Comparison of ENCODE assay signal across 8 cellular contexts in genomic region chr12:44015333-44015941, GRCh38.
DNase-seq lines count a peak whose midpoint lies in the region; ATAC-seq and TF ChIP-seq lines count a peak whose summit lies in the region.

No MANE protein-coding gene starts in this region.

- H3K27me3 ChIP-seq in brain microvascular endothelial cell (replicated peaks), result no peaks in the 10 kb centered on the region

- peak; percentile 49 for TF ChIP-seq CTCF in brain microvascular endothelial cell (IDR thresholded peaks at IDR 0.05; ENCODE audit: low read depth, low read length, missing control alignments)

- no peak overlapping the region for H3K4me3 ChIP-seq in brain microvascular endothelial cell (ENCODE audit: low read depth, low read length)

- no peaks in the 10 kb centered on the region for H3K36me3 ChIP-seq in brain microvascular endothelial cell (replicated peaks)

- no peak overlapping the region for H3K27ac ChIP-seq in brain microvascular endothelial cell

- in situ Hi-C loops in brain microvascular endothelial cell (cut with HindIII; ENCODE audit: low pct_ligation_motif_present, low sequenced_read_pairs), result no loop called here

- ATAC-seq in GM19043 (IDR thresholded peaks at IDR 0.05; ENCODE audit: low read depth, unreplicated experiment) (peak; percentile 79), HG03354 (IDR thresholded peaks at IDR 0.05; ENCODE audit: poor library complexity, severe bottlenecking, unreplicated experiment) (peak; percentile 79)

- DNase-seq in DMS 273 treated with DMSO at 0.1 percent for 48 hours (lab: John Stamatoyannopoulos, UW) (peak; percentile 4), NCI-H446 (lab: John Stamatoyannopoulos, UW) (peak; percentile 36 to 76), brain microvascular endothelial cell (peak; percentile 6), kidney glomerular epithelial cell (lab: John Stamatoyannopoulos, UW) (peak; percentile 21), GM19240 (ENCODE audit: insufficient read length, low spot score) (no peak), occipital lobe (lab: John Stamatoyannopoulos, UW) (no peak)

Comparison
In these comparisons a context has a peak if more than half of its experiments do, and no peak if none do; other contexts are left out.
1. DNase-seq: peak in DMS 273 treated with DMSO at 0.1 percent for 48 hours (single experiment), NCI-H446 (2 of 2), brain microvascular endothelial cell (single experiment) and kidney glomerular epithelial cell (single experiment); none in GM19240 (single experiment) and occipital lobe (single experiment).